Comparison of ENCODE assay signal across 24 cellular contexts in genomic region chr19:35281303-35281702, GRCh38. TPM values are rescaled to one million over a fixed set of nuclear protein-coding genes. Genes with fewer than 3 reads are reported as not detected.
A peak's percentile ranks its signal among the peaks of the same experiment; 100 is the strongest.
DNase-seq lines count a peak whose midpoint lies in the region; ATAC-seq, FAIRE-seq and TF ChIP-seq lines count a peak whose summit lies in the region.
"Had no signal": no experiment of that assay in that cellular context is flagged by ENCODE, and none has a peak within 500 bp of the region (broad histone marks: within the 10 kb centered on the region; RNA-seq: fewer than 3 reads in every experiment).

No MANE protein-coding gene starts in this region.

- POLR2A ChIA-PET in GM12878 (lab: Charles Lee) = interaction anchor here (0.9 kb wide), 1 partner anchor 26 kb away, joined by 3 read pairs; no protein-coding TSS in a partner anchor

- CTCF ChIA-PET in GM12878 (lab: Yijun Ruan, JAX) = interaction anchor here (0.6 to 1.4 kb wide), 4 partner anchors 11 to 241 kb away, joined by 3 to 5 read pairs (median 4); no protein-coding TSS in a partner anchor

- H2BK15ac ChIP-seq in H9 (ENCODE audit: low read depth, low read length) = no peak overlapping the region

- TF ChIP-seq POLR2A in GM12878 (IDR thresholded peaks at IDR 0.05; ENCODE audit: low read depth, low read length) = no peak

- no peak overlapping the region for H2BK5ac ChIP-seq in H9 (ENCODE audit: insufficient read length, low read length)

- peak overlapping the region in 3 of 11 experiments; percentile 24 to 64 (median 35); a peak in 1 of 22 replicates for H3K9ac ChIP-seq in BLaER1 treated with 17β-estradiol and CSF1 and Interleukin-3, amounts not matched to agents 10 nM and 100 nM
- H3K9ac ChIP-seq in H9 (ENCODE audit: extremely low read depth, insufficient read length, low read length) (no peak overlapping the region), GM12878 (ENCODE audit: control insufficient read depth, insufficient read depth, low read length) (no peak overlapping the region)

- H2BK120ac ChIP-seq in H9 (ENCODE audit: low read depth, low read length, poor library complexity, severe bottlenecking) = no peak overlapping the region

- ATAC-seq in GM12878 (peak; percentile 35; the same call in 2 of the 3 replicates), HG03565 (IDR thresholded peaks at IDR 0.05; ENCODE audit: unreplicated experiment) (no peak), GM18909 (IDR thresholded peaks at IDR 0.05; ENCODE audit: poor library complexity, unreplicated experiment) (no peak)

- H3K4me3 Mint-ChIP-seq in H9 (no peak overlapping the region), nephron (no peak overlapping the region)
- H3K4me3 Mint-ChIP-seq: GM23338 had no signal

- no peaks in the 10 kb centered on the region for H3K9me3 ChIP-seq in BLaER1 treated with 17β-estradiol and CSF1 and Interleukin-3, amounts not matched to agents 10 nM and 100 nM (replicated peaks in 1 of 11)
- no peaks in the 10 kb centered on the region for H3K9me3 ChIP-seq in H9 (ENCODE audit: control insufficient read depth, low read depth, low read length)
- no peaks in the 10 kb centered on the region for H3K9me3 ChIP-seq in GM12878 (replicated peaks; ENCODE audit: control insufficient read depth, insufficient read depth, low read length)
- H3K9me3 ChIP-seq: mucosa of descending colon, prostate gland, SJCRH30, thyroid gland had no signal

- H3K27me3 ChIP-seq in BLaER1 treated with 17β-estradiol and CSF1 and Interleukin-3, amounts not matched to agents 10 nM and 100 nM = peaks cover 0 to 7% (median 0%) of the 10 kb centered on the region in 11 experiments; a peak in 5 of 22 replicates
- no peaks in the 10 kb centered on the region for H3K27me3 ChIP-seq in H9 (ENCODE audit: insufficient read depth, low read length)
- no peaks in the 10 kb centered on the region; a peak in 2 of 4 replicates for H3K27me3 ChIP-seq in GM12878 (replicated peaks in 1 of 2; ENCODE audit: control insufficient read depth in 2 of 2, insufficient read depth in 2 of 2, low read length in 1 of 2)
- H3K27me3 ChIP-seq: SJCRH30, thyroid gland had no signal

- no peaks in the 10 kb centered on the region for H3K79me1 ChIP-seq in H9 (ENCODE audit: insufficient read depth, low read depth, low read length, poor library complexity, severe bottlenecking)

- peaks cover 6% of the 10 kb centered on the region for H3K23me2 ChIP-seq in H9 (ENCODE audit: insufficient read length, low read depth, low read length, poor library complexity, severe bottlenecking)

- peaks cover 46 to 73% (median 62%) of the 10 kb centered on the region in 10 experiments for H3K4me1 ChIP-seq in BLaER1 treated with 17β-estradiol and CSF1 and Interleukin-3, amounts not matched to agents 10 nM and 100 nM
- no peaks in the 10 kb centered on the region; the same call in 1 of the 2 replicates for H3K4me1 ChIP-seq in H9 (ENCODE audit: insufficient read depth, low read length)
- H3K4me1 ChIP-seq in GM12878 (ENCODE audit: control insufficient read depth, insufficient read depth, low read length) = peaks cover 17% of the 10 kb centered on the region
- H3K4me1 ChIP-seq: prostate gland had no signal

- H3K27me3 Mint-ChIP-seq in H9 (ENCODE audit: low read depth) (peaks cover 20% of the 10 kb centered on the region), nephron (ENCODE audit: low read depth) (peaks cover 18% of the 10 kb centered on the region)

- H4K8ac ChIP-seq in H9 (replicated peaks; ENCODE audit: insufficient read length, low read depth, low read length) = no peak overlapping the region

- no peak overlapping the region for H4K5ac ChIP-seq in H9 (ENCODE audit: insufficient read length, low read depth, low read length)

- H2BK20ac ChIP-seq in H9 (ENCODE audit: low read depth, low read length, poor library complexity, severe bottlenecking) = no peak overlapping the region

- peak overlapping the region in 2 of 3 experiments; percentile 23 to 34; a peak in 2 of 7 replicates for H3K27ac Mint-ChIP-seq in H9
- peak overlapping the region in 2 of 3 experiments; percentile 23 to 48 for H3K27ac Mint-ChIP-seq in nephron

- H3K14ac ChIP-seq in H9 (ENCODE audit: insufficient read depth, low read length) = no peak overlapping the region

- no peak overlapping the region for H3K4ac ChIP-seq in H9 (ENCODE audit: low read depth, low read length)

- no peak overlapping the region for H3K4me3 ChIP-seq in BLaER1 treated with 17β-estradiol and CSF1 and Interleukin-3, amounts not matched to agents 10 nM and 100 nM
- H3K4me3 ChIP-seq in GM12878 = no peak overlapping the region
- H3K4me3 ChIP-seq: GM23338, mucosa of descending colon, prostate gland, SJCRH30, smooth muscle cell, thyroid gland had no signal

- no peaks in the 10 kb centered on the region for H3K9me3 Mint-ChIP-seq in H9
- H3K9me3 Mint-ChIP-seq in nephron = no peaks in the 10 kb centered on the region
- H3K9me3 Mint-ChIP-seq: GM23338 had no signal

- DNase-seq in H9 (no peak), GM12878 (ENCODE audit: low read depth, low spot score) (no peak), T-helper 2 cell (no peak), cerebellar nuclear complex (lab: John Stamatoyannopoulos, UW) (no peak)
- DNase-seq: activated CD8-positive, alpha-beta memory T cell treated with anti-CD3 and anti-CD28 coated beads, Interleukin-2, amount 50 U/mL, for 48 hours; COR-L47; foreskin melanocyte; mucosa of descending colon; NCI-H1105; NCI-H2081 treated with DMSO at 0.1 percent for 48 hours; NCI-H446; SJCRH30; stimulated activated naive CD8-positive, alpha-beta T cell treated with anti-CD3 and anti-CD28 coated beads, Interleukin-15, Interleukin-2, amounts not matched to agents 100 U/mL and 50 U/mL, for 24 hours had no signal

- H3K79me2 ChIP-seq in H9 (ENCODE audit: insufficient read depth, low read length) (no peaks in the 10 kb centered on the region), GM12878 (ENCODE audit: control insufficient read depth, insufficient read depth, low read length) (no peaks in the 10 kb centered on the region)

- H2AK5ac ChIP-seq in H9 (ENCODE audit: insufficient read length, low read length) = no peak overlapping the region

- H4K91ac ChIP-seq in H9 (ENCODE audit: insufficient read length, low read depth, low read length) = no peak overlapping the region

- no peak overlapping the region for H2BK12ac ChIP-seq in H9 (ENCODE audit: insufficient read length, low read depth, low read length)

- BruUV-seq in GM12878 (replicated peaks; lab: Mats Ljungman, UMichigan) = no TSS peak

- TF ChIP-seq CTCF in H9 (conservative IDR thresholded peaks at IDR 0.05) = no peak
- TF ChIP-seq CTCF in GM12878 (IDR thresholded peaks at IDR 0.05 in 2 of 3, conservative IDR thresholded peaks at IDR 0.05 in 1 of 3; ENCODE audit: control insufficient read depth in 2 of 3, extremely low read depth in 1 of 3, insufficient read depth in 1 of 3, low read depth in 3 of 3, low read length in 3 of 3) = no peak
- no peak for TF ChIP-seq CTCF in nephron (IDR thresholded peaks at IDR 0.05; ENCODE audit: unreplicated experiment in 3 of 3)

- H3K4me2 ChIP-seq in BLaER1 treated with 17β-estradiol and CSF1 and Interleukin-3, amounts not matched to agents 10 nM and 100 nM = peak overlapping the region; percentile 70 to 98 (median 86)
- H3K4me2 ChIP-seq in H9 (ENCODE audit: insufficient read depth, insufficient read length, low read length) (no peak overlapping the region), GM12878 (ENCODE audit: control insufficient read depth, insufficient read depth) (no peak overlapping the region)
- H3K4me2 ChIP-seq: GM23338, smooth muscle cell had no signal

- intact Hi-C loops in GM12878 (cut with micrococcal nuclease; ENCODE audit: unreplicated experiment) = no loop called here

- peaks cover 31 to 38% (median 36%) of the 10 kb centered on the region in 11 experiments for H3K36me3 ChIP-seq in BLaER1 treated with 17β-estradiol and CSF1 and Interleukin-3, amounts not matched to agents 10 nM and 100 nM
- H3K36me3 ChIP-seq in GM12878 (ENCODE audit: control insufficient read depth in 2 of 2, insufficient read depth in 2 of 2, low read length in 1 of 2) = peaks cover 6% of the 10 kb centered on the region in 2 experiments; a peak in 3 of 4 replicates

- H3K27ac ChIP-seq in BLaER1 treated with 17β-estradiol and CSF1 and Interleukin-3, amounts not matched to agents 10 nM and 100 nM = peak overlapping the region in 5 of 11 experiments; percentile 15 to 69 (median 29); a peak in 7 of 22 replicates
- H3K27ac ChIP-seq in H9 (ENCODE audit: insufficient read length, low read depth, low read length) = no peak overlapping the region
- H3K27ac ChIP-seq in GM12878 (ENCODE audit: control insufficient read depth, insufficient read depth) = no peak overlapping the region
- H3K27ac ChIP-seq: prostate gland, SJCRH30 had no signal

- H4K20me1 ChIP-seq in BLaER1 treated with 17β-estradiol and CSF1 and Interleukin-3, amounts not matched to agents 10 nM and 100 nM = peaks cover 0 to 22% (median 5%) of the 10 kb centered on the region in 11 experiments; a peak in 6 of 22 replicates
- no peaks in the 10 kb centered on the region for H4K20me1 ChIP-seq in H9 (ENCODE audit: control insufficient read depth, insufficient read depth, insufficient read length)
- no peaks in the 10 kb centered on the region for H4K20me1 ChIP-seq in GM12878 (ENCODE audit: control insufficient read depth, insufficient read depth)

- no CpG with 5 or more reads among the region's 4 CpGs for WGBS in H9 (ENCODE audit: extremely low coverage, insufficient read length, low lambda C conversion rate)
- 89% methylated on average over 4 of the region's 4 CpGs for WGBS in GM12878 (ENCODE audit: insufficient coverage, insufficient replicate concordance, low lambda C conversion rate, missing lambda C conversion rate)

- H3K56ac ChIP-seq in H9 (ENCODE audit: insufficient read length, low read depth, low read length) = no peak overlapping the region

- no peak overlapping the region for H3T11ph ChIP-seq in H9 (ENCODE audit: low read length)

- no peak overlapping the region for H3K18ac ChIP-seq in H9 (ENCODE audit: insufficient read length, low read depth, low read length)

- SMC1A ChIA-PET in GM12878 (lab: Charles Lee; ENCODE audit: uncharacterized antibody, unreplicated experiment) = interaction anchor here (1.3 kb wide), 1 partner anchor 39 kb away, joined by 3 read pairs; no protein-coding TSS in a partner anchor

- FAIRE-seq in GM12878 (lab: Jason Lieb, UNC) = peak; percentile 93

- H3K4me1 Mint-ChIP-seq in H9 = peaks cover 11 to 19% of the 10 kb centered on the region in 2 experiments
- H3K4me1 Mint-ChIP-seq in nephron = peaks cover 7% of the 10 kb centered on the region

- RAD21 ChIA-PET in GM12878 (lab: Charles Lee; ENCODE audit: unreplicated experiment) = interaction anchor here (0.5 to 1.2 kb wide), 2 partner anchors 8 to 51 kb away, joined by 3 read pairs; no protein-coding TSS in a partner anchor

- TF ChIP-seq EP300 in GM12878 (IDR thresholded peaks at IDR 0.05; ENCODE audit: borderline replicate concordance in 1 of 2, control insufficient read depth in 1 of 2, low read depth in 2 of 2, low read length in 2 of 2) = no peak

- no peak overlapping the region for H3K23ac ChIP-seq in H9 (ENCODE audit: insufficient read length, low read depth, low read length)

- H3K36me3 Mint-ChIP-seq in H9 (ENCODE audit: insufficient read depth in 1 of 3, low read depth in 3 of 3) = peaks cover 6 to 24% (median 19%) of the 10 kb centered on the region in 3 experiments; a peak in 6 of 7 replicates
- peaks cover 5% of the 10 kb centered on the region for H3K36me3 Mint-ChIP-seq in nephron (ENCODE audit: low read depth)

- no peak overlapping the region for H2AFZ ChIP-seq in H9 (ENCODE audit: low read length)
- H2AFZ ChIP-seq in GM12878 (ENCODE audit: control insufficient read depth, low read depth, low read length) = no peak overlapping the region
- H2AFZ ChIP-seq: GM23338 had no signal

- in situ Hi-C loops in GM12878 (cut with MboI) = no loop called here

- no peak for TF ChIP-seq RAD21 in GM12878 (IDR thresholded peaks at IDR 0.05; ENCODE audit: insufficient read depth, low read depth, low read length)

RNA-seq across cellular contexts. Expression of gene HAMP, which starts 1.0 kb away (rescaled TPM):
- total RNA-seq in H9 (2021) (0.52 and 0.83 TPM in 2 replicates), GM12878 (2014; rRNA removed) (0.45 TPM in 1 of 2 replicates, not detected in the other), GM12878 (2014; rRNA removed; fragmentation: Illumina TruSeq; extraction: Trizol) (0.36 TPM in 1 of 2 replicates, not detected in the other), GM12878 (2021) (not detected in 2 replicates)
- total RNA-seq in GM12878 (2013; cell fraction: nucleolus; rRNA removed) = 0.17 TPM in 1 of 2 replicates, not detected in the other
- polyA plus RNA-seq in GM12878 (2011; ENCODE audit: low read depth) = 0.31 TPM
- polyA plus RNA-seq in GM12878 (2011; rRNA removed) (0.03 TPM in 1 of 2 replicates, not detected in the other), GM12878 (2014; fragmentation: Illumina TruSeq; extraction: Trizol) (0.10 TPM in 1 of 2 replicates, not detected in the other), GM12878 (2014; fragmentation: Nextera tagmentation; extraction: Ambion mirVana) (under 1 TPM; 0.58 to 0.71 TPM), GM12878 (2014; rRNA removed) (0.53 TPM in 1 of 2 replicates, not detected in the other), GM12878 (2016; fragmentation: Nextera tagmentation; extraction: Ambion mirVana) (under 1 TPM; 0.23 to 0.63 TPM)
- 0.15 TPM in 1 of 2 replicates, not detected in the other for polyA plus RNA-seq in GM12878 (2011; cell fraction: cytosol; rRNA removed)
- 0.42 and 0.45 TPM in 2 replicates for polyA plus RNA-seq in GM12878 (2011; cell fraction: nucleus; rRNA removed)
- polyA plus RNA-seq in GM12878 (2012) = 0.17 and 0.26 TPM in 2 replicates
- 0.07 and 0.15 TPM in 2 replicates for polyA minus RNA-seq in GM12878 (2011; rRNA and poly(A)+ RNA removed)
- not detected in 2 replicates for polyA minus RNA-seq in GM12878 (2011; cell fraction: cytosol; rRNA and poly(A)+ RNA removed)
- 0.24 and 0.77 TPM in 2 replicates for polyA minus RNA-seq in GM12878 (2011; cell fraction: nucleus; rRNA and poly(A)+ RNA removed)
- total RNA-seq: epithelial cell of proximal tubule, GM23338, lower leg skin, mucosa of descending colon, smooth muscle cell, thyroid gland had no signal
- polyA plus RNA-seq: smooth muscle cell had no signal

RNA-seq across cellular contexts. Expression of gene MAG, which starts 10.7 kb away (rescaled TPM):
- 0.13 TPM in 1 of 2 replicates, not detected in the other for total RNA-seq in H9 (2021)
- total RNA-seq in GM12878 (2013; cell fraction: nucleolus; rRNA removed) = 1.0 and 2.8 TPM in 2 replicates
- 0.11 and 0.17 TPM in 2 replicates for total RNA-seq in GM12878 (2014; rRNA removed)
- 0.05 and 0.09 TPM in 2 replicates for total RNA-seq in GM12878 (2014; rRNA removed; fragmentation: Illumina TruSeq; extraction: Trizol)
- total RNA-seq in GM12878 (2021) = 0.27 and 0.56 TPM in 2 replicates
- polyA plus RNA-seq in GM12878 (2011; ENCODE audit: low read depth) = not detected
- polyA plus RNA-seq in GM12878 (2011; rRNA removed) = 0.03 and 0.23 TPM in 2 replicates
- 0.10 and 0.13 TPM in 2 replicates for polyA plus RNA-seq in GM12878 (2011; cell fraction: cytosol; rRNA removed)
- polyA plus RNA-seq in GM12878 (2011; cell fraction: nucleus; rRNA removed) = 0.26 and 0.28 TPM in 2 replicates
- 0.11 TPM in 1 of 2 replicates, not detected in the other for polyA plus RNA-seq in GM12878 (2012)
- 0.06 TPM in 2 replicates for polyA plus RNA-seq in GM12878 (2014; fragmentation: Illumina TruSeq; extraction: Trizol)
- polyA plus RNA-seq in GM12878 (2014; fragmentation: Nextera tagmentation; extraction: Ambion mirVana) = not detected
- 0.63 and 0.82 TPM in 2 replicates for polyA plus RNA-seq in GM12878 (2014; rRNA removed)
- under 1 TPM; 0.16 to 0.23 TPM for polyA plus RNA-seq in GM12878 (2016; fragmentation: Nextera tagmentation; extraction: Ambion mirVana)
- 0.10 and 0.22 TPM in 2 replicates for polyA minus RNA-seq in GM12878 (2011; rRNA and poly(A)+ RNA removed)
- polyA minus RNA-seq in GM12878 (2011; cell fraction: cytosol; rRNA and poly(A)+ RNA removed) = 0.53 TPM in 1 of 2 replicates, not detected in the other
- not detected in 2 replicates for polyA minus RNA-seq in GM12878 (2011; cell fraction: nucleus; rRNA and poly(A)+ RNA removed)
- total RNA-seq: dermis microvascular lymphatic vessel endothelial cell, epithelial cell of proximal tubule, smooth muscle cell had no signal
- polyA plus RNA-seq: smooth muscle cell had no signal

RNA-seq across cellular contexts. Expression of gene USF2, which starts 12.5 kb away (rescaled TPM):
- total RNA-seq in H9 (2021) (113 and 123 TPM in 2 replicates), GM12878 (2014; rRNA removed) (80.2 and 94.2 TPM in 2 replicates), GM12878 (2014; rRNA removed; fragmentation: Illumina TruSeq; extraction: Trizol) (49.2 and 62.2 TPM in 2 replicates), GM12878 (2021) (131 and 143 TPM in 2 replicates)
- total RNA-seq in GM12878 (2013; cell fraction: nucleolus; rRNA removed) = 101 and 123 TPM in 2 replicates
- 38.1 TPM for polyA plus RNA-seq in GM12878 (2011; ENCODE audit: low read depth)
- polyA plus RNA-seq in GM12878 (2011; rRNA removed) (108 and 157 TPM in 2 replicates), GM12878 (2014; fragmentation: Illumina TruSeq; extraction: Trizol) (47.1 and 68.9 TPM in 2 replicates), GM12878 (2014; fragmentation: Nextera tagmentation; extraction: Ambion mirVana) (1 to 10 TPM in 1 of 2 experiments, under 1 TPM in 1; 0.56 to 2.1 TPM), GM12878 (2014; rRNA removed) (131 and 157 TPM in 2 replicates), GM12878 (2016; fragmentation: Nextera tagmentation; extraction: Ambion mirVana) (10 to 100 TPM; 13.4 to 13.6 TPM)
- polyA plus RNA-seq in GM12878 (2011; cell fraction: cytosol; rRNA removed) = 108 and 167 TPM in 2 replicates
- 228 and 254 TPM in 2 replicates for polyA plus RNA-seq in GM12878 (2011; cell fraction: nucleus; rRNA removed)
- polyA plus RNA-seq in GM12878 (2012) = 133 and 151 TPM in 2 replicates
- 84.5 and 85.5 TPM in 2 replicates for polyA minus RNA-seq in GM12878 (2011; rRNA and poly(A)+ RNA removed)
- 46.8 and 58.7 TPM in 2 replicates for polyA minus RNA-seq in GM12878 (2011; cell fraction: cytosol; rRNA and poly(A)+ RNA removed)
- polyA minus RNA-seq in GM12878 (2011; cell fraction: nucleus; rRNA and poly(A)+ RNA removed) = 33.0 and 57.6 TPM in 2 replicates

RNA-seq across cellular contexts. Expression of gene LSR, which starts 32.5 kb away (rescaled TPM):
- total RNA-seq in H9 (2021) = 151 and 152 TPM in 2 replicates
- 33.1 and 34.6 TPM in 2 replicates for total RNA-seq in GM12878 (2013; cell fraction: nucleolus; rRNA removed)
- 36.9 and 48.1 TPM in 2 replicates for total RNA-seq in GM12878 (2014; rRNA removed)
- total RNA-seq in GM12878 (2014; rRNA removed; fragmentation: Illumina TruSeq; extraction: Trizol) = 7.5 and 14.4 TPM in 2 replicates
- 44.1 and 48.8 TPM in 2 replicates for total RNA-seq in GM12878 (2021)
- 7.4 TPM for polyA plus RNA-seq in GM12878 (2011; ENCODE audit: low read depth)
- polyA plus RNA-seq in GM12878 (2011; rRNA removed) = 6.1 and 24.3 TPM in 2 replicates
- polyA plus RNA-seq in GM12878 (2011; cell fraction: cytosol; rRNA removed) = 22.8 and 24.7 TPM in 2 replicates
- 64.4 and 68.8 TPM in 2 replicates for polyA plus RNA-seq in GM12878 (2011; cell fraction: nucleus; rRNA removed)
- 20.0 and 27.4 TPM in 2 replicates for polyA plus RNA-seq in GM12878 (2012)
- polyA plus RNA-seq in GM12878 (2014; fragmentation: Illumina TruSeq; extraction: Trizol) = 3.3 and 12.4 TPM in 2 replicates
- under 1 TPM; 0.26 to 0.84 TPM for polyA plus RNA-seq in GM12878 (2014; fragmentation: Nextera tagmentation; extraction: Ambion mirVana)
- polyA plus RNA-seq in GM12878 (2014; rRNA removed) = 28.3 and 37.6 TPM in 2 replicates
- polyA plus RNA-seq in GM12878 (2016; fragmentation: Nextera tagmentation; extraction: Ambion mirVana) = 10 to 100 TPM; 35.7 to 53.9 TPM
- 21.7 and 34.3 TPM in 2 replicates for polyA minus RNA-seq in GM12878 (2011; rRNA and poly(A)+ RNA removed)
- 35.6 and 45.4 TPM in 2 replicates for polyA minus RNA-seq in GM12878 (2011; cell fraction: cytosol; rRNA and poly(A)+ RNA removed)
- 41.6 and 85.2 TPM in 2 replicates for polyA minus RNA-seq in GM12878 (2011; cell fraction: nucleus; rRNA and poly(A)+ RNA removed)

RNA-seq across cellular contexts. Expression of gene CD22, which starts 47.7 kb away (rescaled TPM):
- total RNA-seq in H9 (2021) (not detected in 2 replicates), GM12878 (2014; rRNA removed) (238 and 245 TPM in 2 replicates), GM12878 (2014; rRNA removed; fragmentation: Illumina TruSeq; extraction: Trizol) (124 and 140 TPM in 2 replicates), GM12878 (2021) (261 and 294 TPM in 2 replicates)
- total RNA-seq in GM12878 (2013; cell fraction: nucleolus; rRNA removed) = 1,882 and 2,109 TPM in 2 replicates
- polyA plus RNA-seq in GM12878 (2011; ENCODE audit: low read depth) = 284 TPM
- polyA plus RNA-seq in GM12878 (2011; rRNA removed) (216 and 271 TPM in 2 replicates), GM12878 (2014; fragmentation: Illumina TruSeq; extraction: Trizol) (288 and 344 TPM in 2 replicates), GM12878 (2014; fragmentation: Nextera tagmentation; extraction: Ambion mirVana) (10 to 100 TPM; 23.0 to 24.4 TPM), GM12878 (2014; rRNA removed) (316 and 325 TPM in 2 replicates), GM12878 (2016; fragmentation: Nextera tagmentation; extraction: Ambion mirVana) (10 to 100 TPM; 78.2 to 81.0 TPM)
- polyA plus RNA-seq in GM12878 (2011; cell fraction: cytosol; rRNA removed) = 276 and 316 TPM in 2 replicates
- polyA plus RNA-seq in GM12878 (2011; cell fraction: nucleus; rRNA removed) = 443 and 480 TPM in 2 replicates
- polyA plus RNA-seq in GM12878 (2012) = 310 and 327 TPM in 2 replicates
- polyA minus RNA-seq in GM12878 (2011; rRNA and poly(A)+ RNA removed) = 482 and 491 TPM in 2 replicates
- polyA minus RNA-seq in GM12878 (2011; cell fraction: cytosol; rRNA and poly(A)+ RNA removed) = 141 and 142 TPM in 2 replicates
- 170 and 251 TPM in 2 replicates for polyA minus RNA-seq in GM12878 (2011; cell fraction: nucleus; rRNA and poly(A)+ RNA removed)
- total RNA-seq: smooth muscle cell had no signal
- polyA plus RNA-seq: smooth muscle cell had no signal

Comparison
In these comparisons a context has a peak if more than half of its experiments do, and no peak if none do; other contexts are left out.
1. H3K4me2 ChIP-seq: peak in BLaER1 treated with 17β-estradiol and CSF1 and Interleukin-3, amounts not matched to agents 10 nM and 100 nM (11 of 11); none in H9 (single experiment) and GM12878 (single experiment).